ENCODE assay signal across 15 cellular contexts in the genomic region with DNA sequence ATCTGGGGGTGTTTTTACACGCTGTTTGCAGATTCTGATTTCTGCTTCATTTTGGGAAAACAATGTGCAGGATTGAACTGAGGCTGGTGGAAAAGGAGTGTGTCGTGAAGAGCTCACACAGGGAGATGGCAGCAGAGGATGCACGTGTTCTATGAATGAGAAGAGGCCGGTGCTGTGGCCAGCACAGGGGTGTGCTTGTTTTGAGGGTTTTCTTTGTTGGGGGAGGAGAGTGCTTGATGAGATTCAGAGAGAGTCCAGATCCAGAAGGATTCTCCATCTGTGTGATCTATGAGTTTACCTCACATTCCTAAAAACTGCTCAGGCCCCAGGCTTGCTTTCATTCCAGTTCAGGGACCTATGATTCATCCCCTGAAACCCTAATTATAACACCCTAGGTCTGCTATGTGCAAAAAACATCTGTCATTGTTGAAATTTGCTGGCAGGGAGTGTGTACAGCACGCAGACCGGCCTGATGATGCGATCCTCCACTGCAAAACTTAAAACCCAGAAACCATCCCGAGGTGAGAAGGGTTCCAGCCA. TPM values are rescaled to one million over a fixed set of nuclear protein-coding genes. Genes with fewer than 3 reads are reported as not detected.
A peak's percentile ranks its signal among the peaks of the same experiment; 100 is the strongest.
DNase-seq lines count a peak whose midpoint lies in the region; ATAC-seq and TF ChIP-seq lines count a peak whose summit lies in the region.
"Had no signal": no experiment of that assay in that cellular context is flagged by ENCODE, and none has a peak within 500 bp of the region (broad histone marks: within the 10 kb centered on the region; RNA-seq: fewer than 3 reads in every experiment).

No MANE protein-coding gene starts in this region.

- H3K4me1 ChIP-seq in smooth muscle cell (ENCODE audit: low read depth) = no peaks in the 10 kb centered on the region

- TF ChIP-seq CTCF in epithelial cell of esophagus (IDR thresholded peaks at IDR 0.05; ENCODE audit: insufficient read depth, low read depth, low read length, missing control alignments) = peak; percentile 33
- TF ChIP-seq CTCF in smooth muscle cell (IDR thresholded peaks at IDR 0.05; ENCODE audit: borderline replicate concordance, insufficient read depth, poor library complexity, severe bottlenecking) = no peak

- H3K36me3 ChIP-seq in smooth muscle cell (ENCODE audit: low read depth) = no peaks in the 10 kb centered on the region
- H3K36me3 ChIP-seq: sigmoid colon, thoracic aorta had no signal

- ATAC-seq in HG03139 (IDR thresholded peaks at IDR 0.05; ENCODE audit: unreplicated experiment) (no peak), GM19463 (IDR thresholded peaks at IDR 0.05; ENCODE audit: unreplicated experiment) (no peak)

- peak in 2 of 3 experiments; percentile 28 to 60 for DNase-seq in NCI-H1417 (lab: John Stamatoyannopoulos, UW)
- DNase-seq in NCI-H1417 treated with DMSO at 0.1 percent for 48 hours (lab: John Stamatoyannopoulos, UW) = no peak
- peak; percentile 56 for DNase-seq in NCI-H2227 (lab: John Stamatoyannopoulos, UW; ENCODE audit: unreplicated experiment)
- peak; percentile 88 for DNase-seq in epithelial cell of esophagus (ENCODE audit: low read depth)
- peak; percentile 85 for DNase-seq in pons (ENCODE audit: low spot score)
- DNase-seq in smooth muscle cell (lab: John Stamatoyannopoulos, UW; ENCODE audit: unreplicated experiment) = no peak
- DNase-seq: activated CD8-positive, alpha-beta memory T cell treated with anti-CD3 and anti-CD28 coated beads for 24 hours; DMS79; NCI-H1092 treated with DMSO at 0.1 percent for 48 hours; NK-92 treated with Interleukin-12 subunit alpha and Interleukin-12 subunit beta, amount 100 ng/mL, for 24 hours; sigmoid colon had no signal

- H3K27ac ChIP-seq in smooth muscle cell (ENCODE audit: low read depth) = no peak overlapping the region
- H3K27ac ChIP-seq: 22Rv1, sigmoid colon, thoracic aorta had no signal

- no peaks in the 10 kb centered on the region for H3F3A ChIP-seq in smooth muscle cell (ENCODE audit: low read depth)

- H4K20me1 ChIP-seq in smooth muscle cell (ENCODE audit: low read depth) = no peaks in the 10 kb centered on the region

- WGBS in smooth muscle cell (ENCODE audit: low lambda C conversion rate) = 55% methylated on average over 8 of the region's 8 CpGs

- peaks cover 11% of the 10 kb centered on the region for H3K27me3 ChIP-seq in smooth muscle cell (ENCODE audit: low read depth)
- H3K27me3 ChIP-seq: sigmoid colon had no signal

- no peak overlapping the region for H3K4me2 ChIP-seq in smooth muscle cell

- no peak overlapping the region for H2AFZ ChIP-seq in smooth muscle cell (ENCODE audit: low read depth)

- H3K4me3 ChIP-seq in epithelial cell of esophagus (ENCODE audit: low read length) (no peak overlapping the region), smooth muscle cell (no peak overlapping the region)
- H3K4me3 ChIP-seq: sigmoid colon, thoracic aorta had no signal

- no peak overlapping the region for H3K9ac ChIP-seq in smooth muscle cell (ENCODE audit: low read depth)

- no peaks in the 10 kb centered on the region for H3K79me2 ChIP-seq in smooth muscle cell (ENCODE audit: low read depth)

- no peaks in the 10 kb centered on the region for H3K9me3 ChIP-seq in smooth muscle cell (replicated peaks; ENCODE audit: low read depth)
- H3K9me3 ChIP-seq: thoracic aorta had no signal

RNA-seq across cellular contexts. Expression of gene TGFA, which starts 12.1 kb away (rescaled TPM):
- 2.4 and 3.6 TPM in 2 replicates for total RNA-seq in smooth muscle cell
- 0.21 TPM in 1 of 2 replicates, not detected in the other for polyA plus RNA-seq in smooth muscle cell

Comparison
In these comparisons a context has a peak if more than half of its experiments do, and no peak if none do; other contexts are left out.
1. DNase-seq: peak in NCI-H1417 (2 of 3), NCI-H2227 (single experiment), epithelial cell of esophagus (single experiment) and pons (single experiment); none in NCI-H1417 treated with DMSO at 0.1 percent for 48 hours (single experiment) and smooth muscle cell (single experiment).